ENCODE assay signal across 25 cellular contexts in the genomic region with DNA sequence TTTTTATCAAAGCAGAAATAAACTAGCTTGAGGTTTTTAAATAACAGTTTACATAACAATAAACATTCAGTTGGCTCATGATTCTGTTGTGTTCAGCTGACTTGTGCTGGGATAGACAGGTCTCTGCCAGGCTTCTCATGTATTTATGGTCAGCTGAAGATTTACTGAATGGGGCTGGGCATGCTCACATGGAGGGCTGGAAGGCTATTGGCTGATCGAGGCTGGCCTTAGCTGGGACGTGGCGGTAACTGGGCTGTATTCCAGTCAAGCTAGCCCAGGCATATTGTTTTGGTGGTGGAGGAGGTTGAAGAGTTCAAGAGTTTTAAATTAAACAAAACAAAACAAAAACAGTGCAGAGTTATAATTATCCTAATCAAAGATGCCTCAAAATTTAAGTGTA.
A peak's percentile ranks its signal among the peaks of the same experiment; 100 is the strongest.
DNase-seq lines count a peak whose midpoint lies in the region; FAIRE-seq and TF ChIP-seq lines count a peak whose summit lies in the region.
"Had no signal": no experiment of that assay in that cellular context is flagged by ENCODE, and none has a peak within 500 bp of the region (broad histone marks: within the 10 kb centered on the region; RNA-seq: fewer than 3 reads in every experiment).

No MANE protein-coding gene starts in this region.

- H3K9ac ChIP-seq in mesendoderm (ENCODE audit: low read length): no peak overlapping the region
- H3K9ac ChIP-seq: BLaER1 treated with 17β-estradiol and CSF1 and Interleukin-3, amounts not matched to agents 10 nM and 100 nM; SK-N-SH had no signal

- H3K18ac ChIP-seq in mesendoderm (ENCODE audit: low read length): no peak overlapping the region

- peak; percentile 96 for FAIRE-seq in endometrium (lab: Jason Lieb, UNC)
- FAIRE-seq in small intestine (lab: Jason Lieb, UNC): no peak
- FAIRE-seq: GM12891, GM18507 had no signal

- DNase-seq in HFFc6: no peak
- DNase-seq in NCI-H1105 treated with DMSO at 0.1 percent for 48 hours (lab: John Stamatoyannopoulos, UW): peak; percentile 85
- peak; percentile 1 for DNase-seq in small intestine
- no peak for DNase-seq in esophagus muscularis mucosa (ENCODE audit: extremely low spot score)
- DNase-seq in stimulated activated CD8-positive, alpha-beta memory T cell treated with anti-CD3 and anti-CD28 coated beads, Interleukin-4, amount 100 ng/mL, for 48 hours: no peak
- no peak for DNase-seq in mesendoderm
- DNase-seq: Calu3; CD8-positive, alpha-beta T cell; DMS153; GOT3; Karpas-422; NCI-H1048; NCI-H1436 treated with DMSO at 0.1 percent for 48 hours; NCI-H1930; NCI-H345; NCI-H524; PC-9; SHP77 treated with DMSO at 0.1 percent for 48 hours; SK-N-SH had no signal

- H3K4me1 ChIP-seq in small intestine (ENCODE audit: control insufficient read depth in 2 of 2, insufficient read depth in 1 of 2, low read depth in 1 of 2, low read length in 1 of 2) (no peaks in the 10 kb centered on the region), esophagus muscularis mucosa (no peaks in the 10 kb centered on the region), mesendoderm (ENCODE audit: control insufficient read depth, low read depth, low read length) (no peaks in the 10 kb centered on the region)

- H3K79me2 ChIP-seq in mesendoderm (ENCODE audit: control insufficient read depth, insufficient read depth, low read length): no peaks in the 10 kb centered on the region

- no peaks in the 10 kb centered on the region for H3K4me1 Mint-ChIP-seq in HFFc6 (ENCODE audit: low read depth)
- H3K4me1 Mint-ChIP-seq: IgD-negative memory B cell had no signal

- no peaks in the 10 kb centered on the region for H3K9me3 ChIP-seq in small intestine (ENCODE audit: control insufficient read depth, low read depth)
- peaks cover 0 to 10% (median 0%) of the 10 kb centered on the region in 4 donors for H3K9me3 ChIP-seq in esophagus muscularis mucosa
- H3K9me3 ChIP-seq: SK-N-SH had no signal

- no peak overlapping the region for H2BK120ac ChIP-seq in mesendoderm (ENCODE audit: low read depth, low read length)

- H3K4me3 Mint-ChIP-seq in HFFc6: no peak overlapping the region
- H3K4me3 Mint-ChIP-seq: CD8-positive, alpha-beta T cell; IgD-negative memory B cell had no signal

- H3K36me3 Mint-ChIP-seq in HFFc6 (ENCODE audit: low read depth): no peaks in the 10 kb centered on the region
- H3K36me3 Mint-ChIP-seq: CD8-positive, alpha-beta T cell had no signal

- intact Hi-C loops in esophagus muscularis mucosa (cut with DNase I): no loop called here

- peak overlapping the region; percentile 37; the same call in 1 of the 2 replicates for H3K27ac Mint-ChIP-seq in HFFc6
- H3K27ac Mint-ChIP-seq: CD8-positive, alpha-beta T cell; IgD-negative memory B cell had no signal

- H3K9me3 Mint-ChIP-seq in HFFc6: peaks cover 19% of the 10 kb centered on the region

- H3K36me3 ChIP-seq in small intestine (ENCODE audit: control insufficient read depth in 2 of 2, insufficient read depth in 2 of 2, low read length in 2 of 2) (no peaks in the 10 kb centered on the region), esophagus muscularis mucosa (no peaks in the 10 kb centered on the region), mesendoderm (ENCODE audit: control insufficient read depth, insufficient read depth, low read length) (no peaks in the 10 kb centered on the region)
- H3K36me3 ChIP-seq: BLaER1 treated with 17β-estradiol and CSF1 and Interleukin-3, amounts not matched to agents 10 nM and 100 nM had no signal

- H2BK5ac ChIP-seq in mesendoderm (ENCODE audit: low read length): no peak overlapping the region

- H3K4me3 ChIP-seq in small intestine (ENCODE audit: low read depth in 1 of 2, low read length in 2 of 2) (no peak overlapping the region), esophagus muscularis mucosa (no peak overlapping the region), mesendoderm (ENCODE audit: low read length) (no peak overlapping the region)
- H3K4me3 ChIP-seq: BLaER1 treated with 17β-estradiol and CSF1 and Interleukin-3, amounts not matched to agents 10 nM and 100 nM; PC-9 had no signal

- WGBS in small intestine, 3 donors: 75 to 87% (median 82%) methylated on average over 3 of the region's 3 CpGs
- WGBS in esophagus muscularis mucosa: 71% methylated on average over 3 of the region's 3 CpGs
- WGBS in mesendoderm (ENCODE audit: extremely low coverage, insufficient coverage, low lambda C conversion rate): no CpG with 5 or more reads among the region's 3 CpGs

- H3K27me3 ChIP-seq in small intestine (ENCODE audit: control insufficient read depth in 2 of 2, insufficient read depth in 2 of 2, low read length in 2 of 2) (no peaks in the 10 kb centered on the region), esophagus muscularis mucosa (no peaks in the 10 kb centered on the region), mesendoderm (ENCODE audit: insufficient read depth, low read length, poor library complexity) (no peaks in the 10 kb centered on the region)
- H3K27me3 ChIP-seq: BLaER1 treated with 17β-estradiol and CSF1 and Interleukin-3, amounts not matched to agents 10 nM and 100 nM had no signal

- no peaks in the 10 kb centered on the region for H3K79me1 ChIP-seq in mesendoderm (ENCODE audit: low read length)

- no peak for TF ChIP-seq POLR2A in esophagus muscularis mucosa (IDR thresholded peaks at IDR 0.05; ENCODE audit: low read depth)

- no peak overlapping the region for H4K8ac ChIP-seq in mesendoderm (ENCODE audit: low read depth, low read length)

- no peak for TF ChIP-seq EP300 in esophagus muscularis mucosa (IDR thresholded peaks at IDR 0.05)

- H3K27ac ChIP-seq in small intestine (ENCODE audit: low read depth in 1 of 2, low read length in 1 of 2) (no peak overlapping the region), esophagus muscularis mucosa (replicated peaks in 1 of 4) (no peak overlapping the region), mesendoderm (ENCODE audit: low read depth, low read length) (no peak overlapping the region)
- H3K27ac ChIP-seq: BLaER1 treated with 17β-estradiol and CSF1 and Interleukin-3, amounts not matched to agents 10 nM and 100 nM; PC-9; RWPE1 had no signal

- H4K5ac ChIP-seq in mesendoderm (ENCODE audit: low read length): no peak overlapping the region

- no peak overlapping the region for H3K56ac ChIP-seq in mesendoderm (ENCODE audit: low read length)

- H3K4me2 ChIP-seq in mesendoderm (ENCODE audit: low read length): no peak overlapping the region
- H3K4me2 ChIP-seq: BLaER1 treated with 17β-estradiol and CSF1 and Interleukin-3, amounts not matched to agents 10 nM and 100 nM; PC-9; SK-N-SH had no signal

- no peaks in the 10 kb centered on the region for H3K27me3 Mint-ChIP-seq in HFFc6 (ENCODE audit: insufficient read depth)
- H3K27me3 Mint-ChIP-seq: IgD-negative memory B cell had no signal

- H2AK5ac ChIP-seq in mesendoderm (ENCODE audit: low read length): no peak overlapping the region

- no peak for TF ChIP-seq CTCF in HFFc6 (IDR thresholded peaks at IDR 0.05)
- no peak for TF ChIP-seq CTCF in esophagus muscularis mucosa (IDR thresholded peaks at IDR 0.05)

- no peak overlapping the region for H3K23ac ChIP-seq in mesendoderm (ENCODE audit: low read length)

- no peak overlapping the region for H3K4ac ChIP-seq in mesendoderm (ENCODE audit: low read depth, low read length)

- no peak overlapping the region for H2BK15ac ChIP-seq in mesendoderm (replicated peaks; ENCODE audit: low read depth)

Comparison
In these comparisons a context has a peak if more than half of its experiments do, and no peak if none do; other contexts are left out.
1. DNase-seq: peak in NCI-H1105 treated with DMSO at 0.1 percent for 48 hours (single experiment) and small intestine (single experiment); none in HFFc6 (single experiment), esophagus muscularis mucosa (single experiment), stimulated activated CD8-positive, alpha-beta memory T cell treated with anti-CD3 and anti-CD28 coated beads, Interleukin-4, amount 100 ng/mL, for 48 hours (single experiment) and mesendoderm (single experiment).